In the genomic region with DNA sequence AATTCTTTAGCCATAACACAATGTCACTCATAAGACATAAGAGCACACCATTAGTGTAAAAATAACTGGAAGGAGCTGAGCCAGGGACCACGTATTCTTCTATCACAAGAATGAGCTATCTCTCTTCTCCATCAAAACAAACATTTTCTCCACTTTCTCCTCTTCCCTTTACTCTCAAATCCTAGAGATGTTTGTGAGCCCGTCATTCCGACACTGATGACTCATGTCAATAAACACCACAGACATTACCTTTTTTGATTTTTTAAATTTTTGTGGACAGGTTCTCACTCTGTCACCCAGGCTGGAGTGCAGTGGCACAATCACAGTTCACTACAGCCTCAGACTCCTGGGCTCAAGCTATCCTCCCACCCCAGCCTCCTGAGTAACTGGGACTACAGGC, we compare ENCODE assay signal across 10 cellular contexts.
"Had no signal": no experiment of that assay in that cellular context is flagged by ENCODE, and none has a peak within 500 bp of the region (broad histone marks: within the 10 kb centered on the region; RNA-seq: fewer than 3 reads in every experiment).

No MANE protein-coding gene starts in this region.

- H3K4me3 Mint-ChIP-seq: IgD-negative memory B cell had no signal

- H3K36me3 Mint-ChIP-seq: IgD-negative memory B cell had no signal

- H3K27ac Mint-ChIP-seq: IgD-negative memory B cell had no signal

- H3K4me1 Mint-ChIP-seq: IgD-negative memory B cell had no signal

- DNase-seq: KBM-7, MG63, NCI-H146, NCI-H1694 treated with DMSO at 0.1 percent for 48 hours, NCI-H2081 treated with DMSO at 0.1 percent for 48 hours, NCI-H526 treated with DMSO at 0.1 percent for 48 hours, NCI-H748 treated with DMSO at 0.1 percent for 48 hours, SHP77 treated with DMSO at 0.1 percent for 48 hours, SJCRH30 had no signal
